14 cellular contexts compared by ENCODE assay signal in genomic region chr1:31014094-31014493, GRCh38. TPM values are rescaled to one million over a fixed set of nuclear protein-coding genes. Genes with fewer than 3 reads are reported as not detected.
DNase-seq lines count a peak whose midpoint lies in the region; ATAC-seq, FAIRE-seq and TF ChIP-seq lines count a peak whose summit lies in the region.
"Had no signal": no experiment of that assay in that cellular context is flagged by ENCODE, and none has a peak within 500 bp of the region (broad histone marks: within the 10 kb centered on the region; RNA-seq: fewer than 3 reads in every experiment).

No MANE protein-coding gene starts in this region.

- no peaks in the 10 kb centered on the region for H3K27me3 Mint-ChIP-seq in CD4-positive, CD25-positive, alpha-beta regulatory T cell
- H3K27me3 Mint-ChIP-seq in stimulated activated naive B cell treated with anti-CD40 and anti-IgM and Interleukin-4, amounts not matched to agents 10 μg/mL and 1 μg/mL and 100 μg/mL, for 72 hours = no peaks in the 10 kb centered on the region

- H3K27ac Mint-ChIP-seq in CD4-positive, CD25-positive, alpha-beta regulatory T cell = no peak overlapping the region
- peak overlapping the region; percentile 69 for H3K27ac Mint-ChIP-seq in stimulated activated naive B cell treated with anti-CD40 and anti-IgM and Interleukin-4, amounts not matched to agents 10 μg/mL and 1 μg/mL and 100 μg/mL, for 72 hours
- H3K27ac Mint-ChIP-seq: H9 had no signal

- H4K20me1 ChIP-seq in hepatocyte (ENCODE audit: insufficient read depth, poor library complexity, severe bottlenecking) = peaks cover 100% of the 10 kb centered on the region

- peak overlapping the region; percentile 29 for H3K27ac ChIP-seq in CD4-positive, CD25-positive, alpha-beta regulatory T cell (ENCODE audit: insufficient read depth, low read length, poor library complexity, severe bottlenecking)
- H3K27ac ChIP-seq in hepatocyte = peak overlapping the region; percentile 2
- H3K27ac ChIP-seq: C4-2B, PC-9 had no signal

- H3K9me3 Mint-ChIP-seq in CD4-positive, CD25-positive, alpha-beta regulatory T cell = no peaks in the 10 kb centered on the region
- no peaks in the 10 kb centered on the region for H3K9me3 Mint-ChIP-seq in stimulated activated naive B cell treated with anti-CD40 and anti-IgM and Interleukin-4, amounts not matched to agents 10 μg/mL and 1 μg/mL and 100 μg/mL, for 72 hours
- H3K9me3 Mint-ChIP-seq: H9 had no signal

- no peak for DNase-seq in CD4-positive, CD25-positive, alpha-beta regulatory T cell
- DNase-seq in RCC 7860 (ENCODE audit: low spot score) (peak; percentile 18), hepatocyte (ENCODE audit: low spot score) (no peak), superior temporal gyrus (ENCODE audit: extremely low spot score) (no peak), DMS53 treated with DMSO at 0.1 percent for 48 hours (lab: John Stamatoyannopoulos, UW; ENCODE audit: unreplicated experiment) (no peak), NCI-H1105 (lab: John Stamatoyannopoulos, UW) (no peak)
- DNase-seq in stimulated activated naive B cell treated with anti-CD40 and anti-IgM and Interleukin-4, amounts not matched to agents 10 μg/mL and 1 μg/mL and 100 μg/mL, for 72 hours = no peak
- DNase-seq: DMS79 treated with DMSO at 0.1 percent for 48 hours, H9, NCI-H1694 treated with DMSO at 0.1 percent for 48 hours, NCI-H524, NCI-H82, PC-9 had no signal

- H3K4me3 ChIP-seq in CD4-positive, CD25-positive, alpha-beta regulatory T cell (ENCODE audit: low read depth, low read length) = no peak overlapping the region
- no peak overlapping the region for H3K4me3 ChIP-seq in hepatocyte
- H3K4me3 ChIP-seq: PC-9 had no signal

- WGBS in hepatocyte (ENCODE audit: low lambda C conversion rate, missing lambda C conversion rate) = 70% methylated on average over 1 of the region's 1 CpG

- peaks cover 100% of the 10 kb centered on the region for H3K79me2 ChIP-seq in hepatocyte

- H3K4me1 ChIP-seq in CD4-positive, CD25-positive, alpha-beta regulatory T cell (ENCODE audit: control insufficient read depth, insufficient read depth, low read length, poor library complexity, severe bottlenecking) = peaks cover 55% of the 10 kb centered on the region
- peaks cover 40% of the 10 kb centered on the region for H3K4me1 ChIP-seq in hepatocyte (ENCODE audit: insufficient read depth)

- H3K9me2 ChIP-seq in hepatocyte (replicated peaks; ENCODE audit: insufficient read depth) = no peaks in the 10 kb centered on the region

- H3K9me3 ChIP-seq in CD4-positive, CD25-positive, alpha-beta regulatory T cell (ENCODE audit: control insufficient read depth in 2 of 2, low read length in 2 of 2) = no peaks in the 10 kb centered on the region
- H3K9me3 ChIP-seq in hepatocyte (ENCODE audit: low read depth) = no peaks in the 10 kb centered on the region

- no peak for FAIRE-seq in RCC 7860 (lab: Jason Lieb, UNC)

- no peak for ATAC-seq in CD4-positive, CD25-positive, alpha-beta regulatory T cell (ENCODE audit: low read depth in 2 of 2)
- ATAC-seq in stimulated activated naive B cell treated with anti-CD40 and anti-IgM and Interleukin-4, amounts not matched to agents 10 μg/mL and 1 μg/mL and 100 μg/mL, for 72 hours (replicated peaks) = no peak

- H3K4me2 ChIP-seq in hepatocyte = no peak overlapping the region
- H3K4me2 ChIP-seq: PC-9 had no signal

- H3K4me3 Mint-ChIP-seq in CD4-positive, CD25-positive, alpha-beta regulatory T cell = peak overlapping the region in 2 of 4 donors; percentile 5 to 9
- no peak overlapping the region for H3K4me3 Mint-ChIP-seq in stimulated activated naive B cell treated with anti-CD40 and anti-IgM and Interleukin-4, amounts not matched to agents 10 μg/mL and 1 μg/mL and 100 μg/mL, for 72 hours
- H3K4me3 Mint-ChIP-seq: H9 had no signal

- no peak overlapping the region for H2AFZ ChIP-seq in hepatocyte
- H2AFZ ChIP-seq: PC-9 had no signal

- peaks cover 20% of the 10 kb centered on the region for H3K36me3 Mint-ChIP-seq in CD4-positive, CD25-positive, alpha-beta regulatory T cell
- peaks cover 22 to 40% of the 10 kb centered on the region in 2 donors for H3K36me3 Mint-ChIP-seq in stimulated activated naive B cell treated with anti-CD40 and anti-IgM and Interleukin-4, amounts not matched to agents 10 μg/mL and 1 μg/mL and 100 μg/mL, for 72 hours

- H3K4me1 Mint-ChIP-seq in CD4-positive, CD25-positive, alpha-beta regulatory T cell = peaks cover 35 to 85% (median 51%) of the 10 kb centered on the region in 4 donors
- peaks cover 35 to 57% of the 10 kb centered on the region in 2 donors for H3K4me1 Mint-ChIP-seq in stimulated activated naive B cell treated with anti-CD40 and anti-IgM and Interleukin-4, amounts not matched to agents 10 μg/mL and 1 μg/mL and 100 μg/mL, for 72 hours

- no peaks in the 10 kb centered on the region for H3K27me3 ChIP-seq in CD4-positive, CD25-positive, alpha-beta regulatory T cell (ENCODE audit: control insufficient read depth, insufficient read depth, low read length)
- H3K27me3 ChIP-seq in hepatocyte = no peaks in the 10 kb centered on the region

- peaks cover 8% of the 10 kb centered on the region for H3K36me3 ChIP-seq in CD4-positive, CD25-positive, alpha-beta regulatory T cell (ENCODE audit: control insufficient read depth, insufficient read depth, low read length)
- H3K36me3 ChIP-seq in hepatocyte (replicated peaks; ENCODE audit: insufficient read depth, low read depth) = no peaks in the 10 kb centered on the region

- TF ChIP-seq CTCF in hepatocyte (IDR thresholded peaks at IDR 0.05; ENCODE audit: poor library complexity) = no peak

RNA-seq across cellular contexts. Expression of gene PUM1, which starts 51.4 kb away (rescaled TPM):
- 283 TPM for total RNA-seq in CD4-positive, CD25-positive, alpha-beta regulatory T cell
- 100 to 1,000 TPM; 108 to 149 (median 132) TPM for polyA plus RNA-seq in CD4-positive, CD25-positive, alpha-beta regulatory T cell
- total RNA-seq in hepatocyte = 97.4 and 98.9 TPM in 2 replicates
- 63.2 and 68.6 TPM in 2 replicates for polyA plus RNA-seq in hepatocyte
